In genomic region chr4:185742766-185743165, GRCh38 we compare ENCODE assay signal across 10 cellular contexts.
DNase-seq lines count a peak whose midpoint lies in the region; ATAC-seq and TF ChIP-seq lines count a peak whose summit lies in the region.
"Had no signal": no experiment of that assay in that cellular context is flagged by ENCODE, and none has a peak within 500 bp of the region (broad histone marks: within the 10 kb centered on the region; RNA-seq: fewer than 3 reads in every experiment).

No MANE protein-coding gene starts in this region.

- TF ChIP-seq CTCF in DND-41 (IDR thresholded peaks at IDR 0.05; ENCODE audit: borderline replicate concordance, extremely low read depth, low read length, poor library complexity, severe bottlenecking): no peak
- TF ChIP-seq CTCF in Loucy (conservative IDR thresholded peaks at IDR 0.05; ENCODE audit: low read length): no peak
- TF ChIP-seq CTCF in esophagus muscularis mucosa (IDR thresholded peaks at IDR 0.05): no peak

- H3K79me2 ChIP-seq in DND-41 (ENCODE audit: insufficient read depth, low read length): no peaks in the 10 kb centered on the region
- H3K79me2 ChIP-seq in Loucy (ENCODE audit: insufficient read depth, low read length): no peaks in the 10 kb centered on the region

- ATAC-seq in DND-41 (ENCODE audit: insufficient read depth, low read depth) (peak; percentile 66), GM21526 (IDR thresholded peaks at IDR 0.05; ENCODE audit: low FRiP score, unreplicated experiment) (peak; percentile 47), HG02798 (IDR thresholded peaks at IDR 0.05; ENCODE audit: poor library complexity, unreplicated experiment) (no peak)
- ATAC-seq in activated naive CD8-positive, alpha-beta T cell treated with anti-CD3 and anti-CD28 coated beads, Interleukin-2, amount 50 U/mL, for 24 hours: no peak

- H3K9me2 ChIP-seq in Loucy (replicated peaks; ENCODE audit: low read depth, low read length): no peaks in the 10 kb centered on the region

- H3K9ac ChIP-seq in DND-41 (ENCODE audit: low read depth, low read length): no peak overlapping the region
- H3K9ac ChIP-seq in Loucy (ENCODE audit: low read depth, low read length, poor library complexity, severe bottlenecking): no peak overlapping the region

- H4K20me1 ChIP-seq in DND-41 (ENCODE audit: insufficient read depth, low read length) (no peaks in the 10 kb centered on the region), Loucy (ENCODE audit: insufficient read depth, low read length, poor library complexity, severe bottlenecking) (no peaks in the 10 kb centered on the region)

- H3K4me2 ChIP-seq in DND-41 (ENCODE audit: insufficient read depth, low read length) (no peak overlapping the region), Loucy (ENCODE audit: low read depth, low read length, poor library complexity, severe bottlenecking) (peak overlapping the region; percentile 26)

- H3K27me3 Mint-ChIP-seq in activated naive CD8-positive, alpha-beta T cell treated with anti-CD3 and anti-CD28 coated beads, Interleukin-2, amount 50 U/mL, for 24 hours: peaks cover 1% of the 10 kb centered on the region

- H3K4me1 ChIP-seq in DND-41 (ENCODE audit: insufficient read depth, low read length) (no peaks in the 10 kb centered on the region), Loucy (ENCODE audit: insufficient read depth, low read length, poor library complexity, severe bottlenecking) (no peaks in the 10 kb centered on the region), esophagus muscularis mucosa (peaks cover 27 to 52% (median 32%) of the 10 kb centered on the region in 4 donors)

- no peaks in the 10 kb centered on the region for H3F3A ChIP-seq in Loucy (ENCODE audit: low read depth)

- no peak overlapping the region for H3K4me3 ChIP-seq in DND-41 (ENCODE audit: low read depth in 1 of 2, low read length in 2 of 2)
- H3K4me3 ChIP-seq in Loucy (ENCODE audit: low read length, poor library complexity, severe bottlenecking): no peak overlapping the region
- no peak overlapping the region for H3K4me3 ChIP-seq in esophagus muscularis mucosa

- no peak for TF ChIP-seq EP300 in esophagus muscularis mucosa (IDR thresholded peaks at IDR 0.05)

- H3K27me3 ChIP-seq in DND-41 (ENCODE audit: insufficient read depth, low read length, poor library complexity): no peaks in the 10 kb centered on the region
- H3K27me3 ChIP-seq in Loucy (ENCODE audit: insufficient read depth, low read length, poor library complexity, severe bottlenecking): no peaks in the 10 kb centered on the region
- H3K27me3 ChIP-seq in esophagus muscularis mucosa: no peaks in the 10 kb centered on the region

- H3K27ac ChIP-seq in DND-41 (ENCODE audit: low read length) (no peak overlapping the region), esophagus muscularis mucosa (replicated peaks in 1 of 4) (no peak overlapping the region)

- H3K36me3 Mint-ChIP-seq in activated naive CD8-positive, alpha-beta T cell treated with anti-CD3 and anti-CD28 coated beads, Interleukin-2, amount 50 U/mL, for 24 hours (ENCODE audit: low read depth): no peaks in the 10 kb centered on the region
- H3K36me3 Mint-ChIP-seq: memory B cell had no signal

- peak; percentile 16 for DNase-seq in DND-41
- peak; percentile 55 for DNase-seq in esophagus muscularis mucosa (ENCODE audit: extremely low spot score)
- no peak for DNase-seq in NCI-H146 treated with DMSO at 0.1 percent for 48 hours (lab: John Stamatoyannopoulos, UW; ENCODE audit: unreplicated experiment)
- DNase-seq in activated naive CD8-positive, alpha-beta T cell treated with anti-CD3 and anti-CD28 coated beads, Interleukin-2, amount 50 U/mL, for 24 hours: no peak
- no peak for DNase-seq in pons (ENCODE audit: low spot score)
- DNase-seq: activated CD4-positive, CD25-positive, alpha-beta regulatory T cell treated with anti-CD3 and anti-CD28 coated beads, Interleukin-2, amount 50 U/mL, for 72 hours had no signal

- intact Hi-C loops in esophagus muscularis mucosa (cut with DNase I): loop anchor here (10.0 kb wide), 1 partner anchor 402 kb away; no protein-coding TSS in a partner anchor

- H3K9me3 Mint-ChIP-seq in activated naive CD8-positive, alpha-beta T cell treated with anti-CD3 and anti-CD28 coated beads, Interleukin-2, amount 50 U/mL, for 24 hours: no peaks in the 10 kb centered on the region

- TF ChIP-seq POLR2A in esophagus muscularis mucosa (IDR thresholded peaks at IDR 0.05; ENCODE audit: low read depth): no peak

- no peak overlapping the region for H3K27ac Mint-ChIP-seq in activated naive CD8-positive, alpha-beta T cell treated with anti-CD3 and anti-CD28 coated beads, Interleukin-2, amount 50 U/mL, for 24 hours
- H3K27ac Mint-ChIP-seq: memory B cell had no signal

- H3K9me3 ChIP-seq in DND-41 (ENCODE audit: insufficient read depth, low read length, severe bottlenecking) (no peaks in the 10 kb centered on the region), Loucy (ENCODE audit: insufficient read depth, low read depth, low read length) (no peaks in the 10 kb centered on the region), esophagus muscularis mucosa (peaks cover 0 to 3% (median 0%) of the 10 kb centered on the region in 4 donors)

- H2AFZ ChIP-seq in DND-41 (ENCODE audit: low read depth, low read length): no peak overlapping the region
- H2AFZ ChIP-seq in Loucy (ENCODE audit: low read length): no peak overlapping the region

- WGBS in esophagus muscularis mucosa: 63% methylated on average over 8 of the region's 8 CpGs

- H3K4me3 Mint-ChIP-seq in activated naive CD8-positive, alpha-beta T cell treated with anti-CD3 and anti-CD28 coated beads, Interleukin-2, amount 50 U/mL, for 24 hours: no peak overlapping the region
- H3K4me3 Mint-ChIP-seq: memory B cell had no signal

- no peaks in the 10 kb centered on the region for H3K36me3 ChIP-seq in DND-41 (ENCODE audit: insufficient read depth, low read length)
- H3K36me3 ChIP-seq in Loucy (ENCODE audit: insufficient read depth, low read length): no peaks in the 10 kb centered on the region
- no peaks in the 10 kb centered on the region for H3K36me3 ChIP-seq in esophagus muscularis mucosa

- H3K4me1 Mint-ChIP-seq in activated naive CD8-positive, alpha-beta T cell treated with anti-CD3 and anti-CD28 coated beads, Interleukin-2, amount 50 U/mL, for 24 hours: no peaks in the 10 kb centered on the region

Comparison
In these comparisons a context has a peak if more than half of its experiments do, and no peak if none do; other contexts are left out.
1. ATAC-seq: peak in DND-41 (single experiment) and GM21526 (single experiment); none in HG02798 (single experiment) and activated naive CD8-positive, alpha-beta T cell treated with anti-CD3 and anti-CD28 coated beads, Interleukin-2, amount 50 U/mL, for 24 hours (single experiment).
2. DNase-seq: peak in DND-41 (single experiment) and esophagus muscularis mucosa (single experiment); none in NCI-H146 treated with DMSO at 0.1 percent for 48 hours (single experiment), activated naive CD8-positive, alpha-beta T cell treated with anti-CD3 and anti-CD28 coated beads, Interleukin-2, amount 50 U/mL, for 24 hours (single experiment) and pons (single experiment).